Comparison of ENCODE assay signal across 8 cellular contexts in genomic region chr12:123151679-123152454, GRCh38. TPM values are rescaled to one million over a fixed set of nuclear protein-coding genes. Genes with fewer than 3 reads are reported as not detected.
DNase-seq lines count a peak whose midpoint lies in the region; ATAC-seq and TF ChIP-seq lines count a peak whose summit lies in the region.

No MANE protein-coding gene starts in this region.

- H3K9me3 ChIP-seq in mucosa of stomach (ENCODE audit: control insufficient read depth, low read length): no peaks in the 10 kb centered on the region

- TF ChIP-seq CTCF in AG09309 (IDR thresholded peaks at IDR 0.05; ENCODE audit: control insufficient read depth, insufficient read depth, low read depth, low read length, missing control alignments) (no peak), cardiac fibroblast (IDR thresholded peaks at IDR 0.05; ENCODE audit: low read depth, low read length) (no peak)

- H3K4me1 ChIP-seq in mucosa of stomach (ENCODE audit: control insufficient read depth, insufficient read depth, low read length): peaks cover 15% of the 10 kb centered on the region

- peak overlapping the region; percentile 55 for H3K4me3 ChIP-seq in AG09309 (ENCODE audit: control insufficient read depth, low read depth, low read length)
- H3K4me3 ChIP-seq in cardiac fibroblast (replicated peaks in 1 of 2; ENCODE audit: low read depth in 2 of 2, low read length in 2 of 2): peak overlapping the region; percentile 50 to 57
- H3K4me3 ChIP-seq in mucosa of stomach (ENCODE audit: low read length): peak overlapping the region; percentile 9

- no peak for ATAC-seq in GM18861 (IDR thresholded peaks at IDR 0.05; ENCODE audit: unreplicated experiment)

- H3K4me3 Mint-ChIP-seq in IgD-negative memory B cell: peak overlapping the region; percentile 80 to 94 (median 90)

- no peaks in the 10 kb centered on the region for H3K9me3 Mint-ChIP-seq in IgD-negative memory B cell

- DNase-seq in AG09309 (ENCODE audit: low read depth): no peak
- no peak for DNase-seq in cardiac fibroblast (ENCODE audit: low read depth in 2 of 2)
- DNase-seq in Ammon's horn (ENCODE audit: low spot score): no peak
- no peak for DNase-seq in GDM1 (lab: John Stamatoyannopoulos, UW)
- DNase-seq in AG08396 (ENCODE audit: low spot score): no peak

- H3K4me1 Mint-ChIP-seq in IgD-negative memory B cell: peaks cover 7 to 24% (median 8%) of the 10 kb centered on the region in 3 donors

- peaks cover 7% of the 10 kb centered on the region for H3K27me3 Mint-ChIP-seq in IgD-negative memory B cell

- H3K36me3 ChIP-seq in mucosa of stomach (ENCODE audit: control insufficient read depth, insufficient read depth, low read length): no peaks in the 10 kb centered on the region

- H3K36me3 Mint-ChIP-seq in IgD-negative memory B cell: no peaks in the 10 kb centered on the region

- peaks cover 15% of the 10 kb centered on the region for H3K27me3 ChIP-seq in mucosa of stomach (ENCODE audit: control insufficient read depth, insufficient read depth, low read length)

- peak overlapping the region in 2 of 3 donors; percentile 68 to 71 for H3K27ac Mint-ChIP-seq in IgD-negative memory B cell

- H3K9ac ChIP-seq in mucosa of stomach (ENCODE audit: low read length): peak overlapping the region; percentile 70

RNA-seq across cellular contexts. Expression of gene PITPNM2, which starts 1.0 kb away (rescaled TPM):
- polyA plus RNA-seq in IgD-negative memory B cell: 0.95 TPM
